Comparison of ENCODE assay signal across 10 cellular contexts in genomic region chr5:10030219-10030831, GRCh38.
DNase-seq lines count a peak whose midpoint lies in the region; ATAC-seq and TF ChIP-seq lines count a peak whose summit lies in the region.
"Had no signal": no experiment of that assay in that cellular context is flagged by ENCODE, and none has a peak within 500 bp of the region (broad histone marks: within the 10 kb centered on the region; RNA-seq: fewer than 3 reads in every experiment).

No MANE protein-coding gene starts in this region.

- ATAC-seq in SK-N-SH treated with all-trans-retinoic acid at 6 μM for 48 hours, result peak; percentile 54; the same call in 2 of the 3 replicates
- no peak for ATAC-seq in GM19328 (IDR thresholded peaks at IDR 0.05; ENCODE audit: unreplicated experiment)
- no peak for ATAC-seq in GM19351 (IDR thresholded peaks at IDR 0.05; ENCODE audit: unreplicated experiment)
- ATAC-seq: activated naive CD4-positive, alpha-beta T cell treated with anti-CD3 and anti-CD28 coated beads, Interleukin-2, amount 50 U/mL, for 72 hours had no signal

- peak; percentile 62 for TF ChIP-seq CTCF in AG09309 (IDR thresholded peaks at IDR 0.05; ENCODE audit: control insufficient read depth, insufficient read depth, low read depth, low read length, missing control alignments)
- TF ChIP-seq CTCF in sigmoid colon (IDR thresholded peaks at IDR 0.05), result no peak

- no peaks in the 10 kb centered on the region for H3K4me1 ChIP-seq in sigmoid colon
- H3K4me1 ChIP-seq: Caco-2 had no signal

- H3K9me3 ChIP-seq in sigmoid colon, result peaks cover 0 to 6% (median 0%) of the 10 kb centered on the region in 4 donors
- H3K9me3 ChIP-seq: Caco-2 had no signal

- intact Hi-C loops in sigmoid colon (cut with DNase I), result no loop called here

- TF ChIP-seq POLR2A in sigmoid colon (IDR thresholded peaks at IDR 0.05), result no peak

- H3K4me3 ChIP-seq in AG09309 (ENCODE audit: control insufficient read depth, low read depth, low read length) (no peak overlapping the region), H7 (ENCODE audit: insufficient read depth, low read depth, low read length) (no peak overlapping the region), sigmoid colon (no peak overlapping the region)

- TF ChIP-seq EP300 in sigmoid colon (IDR thresholded peaks at IDR 0.05), result no peak

- no peak for DNase-seq in AG09309 (ENCODE audit: low read depth)
- peak; percentile 39 for DNase-seq in H7
- peak; percentile 50 for DNase-seq in iPS-NIHi7 (ENCODE audit: extremely low spot score)
- no peak for DNase-seq in sigmoid colon
- DNase-seq in C1 segment of cervical spinal cord (lab: John Stamatoyannopoulos, UW), result no peak

- no peaks in the 10 kb centered on the region for H3K27me3 ChIP-seq in H7 (ENCODE audit: control insufficient read depth, insufficient read depth, low read length)
- no peaks in the 10 kb centered on the region for H3K27me3 ChIP-seq in sigmoid colon

- H3K27ac ChIP-seq in sigmoid colon, result no peak overlapping the region

- H3K36me3 ChIP-seq in H7 (replicated peaks; ENCODE audit: control insufficient read depth, insufficient read depth, low read length) (no peaks in the 10 kb centered on the region), sigmoid colon (no peaks in the 10 kb centered on the region)

- WGBS in sigmoid colon, 2 donors, result 77 to 78% methylated on average over 2 of the region's 2 CpGs

TF ChIP-seq in SK-N-SH treated with all-trans-retinoic acid at 6 μM for 48 hours, 23 proteins besides CTCF, POLR2A, EP300 and RAD21:
- TF ChIP-seq TCF4 (CRISPR knock-in tag; IDR thresholded peaks at IDR 0.05; ENCODE audit: borderline replicate concordance) (no peak), ZFP30 (CRISPR knock-in tag; IDR thresholded peaks at IDR 0.05) (no peak), ESRRG (CRISPR knock-in tag; IDR thresholded peaks at IDR 0.05) (no peak), SNAI2 (CRISPR knock-in tag; IDR thresholded peaks at IDR 0.05) (no peak), TOX (CRISPR knock-in tag; IDR thresholded peaks at IDR 0.05; ENCODE audit: borderline replicate concordance) (no peak)

Comparison
In these comparisons a context has a peak if more than half of its experiments do, and no peak if none do; other contexts are left out.
1. DNase-seq: peak in H7 (single experiment) and iPS-NIHi7 (single experiment); none in AG09309 (single experiment), sigmoid colon (single experiment) and C1 segment of cervical spinal cord (0 of 14).